32 cellular contexts compared by ENCODE assay signal in the genomic region with DNA sequence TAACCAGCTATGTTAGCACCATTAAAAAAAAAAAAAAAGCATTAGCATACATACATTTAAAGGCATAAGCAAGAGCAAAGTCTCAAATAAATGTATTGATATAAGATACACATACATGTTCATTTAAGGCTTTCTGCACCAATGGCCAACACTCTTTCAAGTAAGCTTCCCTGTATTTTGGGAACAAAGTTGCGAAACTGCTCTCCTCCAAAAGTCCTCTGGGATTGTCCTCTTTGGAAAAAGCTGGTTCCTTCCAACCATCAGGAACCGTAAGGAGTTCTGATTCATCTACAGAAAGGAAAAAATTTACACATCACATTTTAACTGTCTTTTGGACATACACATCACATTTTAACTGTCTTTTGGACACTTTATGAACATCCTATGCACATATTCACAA. TPM values are rescaled to one million over a fixed set of nuclear protein-coding genes. Genes with fewer than 3 reads are reported as not detected.
DNase-seq lines count a peak whose midpoint lies in the region; ATAC-seq, FAIRE-seq and TF ChIP-seq lines count a peak whose summit lies in the region.
"Had no signal": no experiment of that assay in that cellular context is flagged by ENCODE, and none has a peak within 500 bp of the region (broad histone marks: within the 10 kb centered on the region; RNA-seq: fewer than 3 reads in every experiment).

No MANE protein-coding gene starts in this region.

- no peak for DNase-seq in activated naive CD8-positive, alpha-beta T cell treated with anti-CD3 and anti-CD28 coated beads for 36 hours
- DNase-seq in Karpas-422 (no peak), GM12878 (ENCODE audit: low read depth, low spot score) (no peak), SHP77 (lab: John Stamatoyannopoulos, UW) (no peak), activated gamma-delta T cell treated with Interleukin-2 at 50 U/mL for 16 hours (no peak)
- no peak for DNase-seq in stimulated activated naive B cell treated with anti-CD40 and anti-IgM and Interleukin-4, amounts not matched to agents 10 μg/mL and 1 μg/mL and 100 μg/mL, for 72 hours
- DNase-seq: activated CD4-positive, alpha-beta T cell treated with anti-CD3 and anti-CD28 coated beads for 4 hours; activated CD8-positive, alpha-beta memory T cell treated with anti-CD3 and anti-CD28 coated beads, Interleukin-2, amount 50 U/mL, for 4 hours; activated gamma-delta T cell; C1 segment of cervical spinal cord; effector memory CD4-positive, alpha-beta T cell; erythroblast; hypothalamus; left lung; naive thymus-derived CD4-positive, alpha-beta T cell; NCI-H1436 treated with DMSO at 0.1 percent for 48 hours; NCI-H524 treated with DMSO at 0.1 percent for 48 hours; RPMI8226; SK-N-SH; spleen; stimulated activated CD4-positive, alpha-beta T cell treated with anti-CD3 and anti-CD28 coated beads, Interleukin-2, amount 100 ng/mL, for 48 hours; T-helper 2 cell had no signal

- WGBS in GM12878 (ENCODE audit: insufficient coverage, insufficient replicate concordance, low lambda C conversion rate, missing lambda C conversion rate) = 97% methylated on average over 2 of the region's 2 CpGs

- in situ Hi-C loops in GM12878 (cut with MboI) = no loop called here

- H3K36me3 ChIP-seq in Karpas-422 (ENCODE audit: insufficient read depth, low read length) (peaks cover 48% of the 10 kb centered on the region), GM12878 (ENCODE audit: control insufficient read depth in 2 of 2, insufficient read depth in 2 of 2, low read length in 1 of 2) (peaks cover 0 to 22% of the 10 kb centered on the region in 2 experiments; a peak in 2 of 4 replicates)
- H3K36me3 ChIP-seq: breast epithelium had no signal

- no peak for TF ChIP-seq RAD21 in GM12878 (IDR thresholded peaks at IDR 0.05; ENCODE audit: insufficient read depth, low read depth, low read length)

- peak overlapping the region; percentile 77 for H3K27ac Mint-ChIP-seq in activated naive CD8-positive, alpha-beta T cell
- no peak overlapping the region for H3K27ac Mint-ChIP-seq in activated naive CD8-positive, alpha-beta T cell treated with anti-CD3 and anti-CD28 coated beads for 36 hours
- H3K27ac Mint-ChIP-seq in stimulated activated naive B cell treated with anti-CD40 and anti-IgM and Interleukin-4, amounts not matched to agents 10 μg/mL and 1 μg/mL and 100 μg/mL, for 72 hours = peak overlapping the region; percentile 47
- H3K27ac Mint-ChIP-seq: mesothelial cell of epicardium; stimulated activated effector memory CD8-positive, alpha-beta T cell treated with anti-CD3 and anti-CD28 coated beads, Interleukin-12 subunit alpha, Interleukin-12 subunit beta, amount 100 ng/mL, for 72 hours had no signal

- H3K4me1 Mint-ChIP-seq in activated naive CD8-positive, alpha-beta T cell (ENCODE audit: low read depth) = peaks cover 44% of the 10 kb centered on the region
- H3K4me1 Mint-ChIP-seq in activated naive CD8-positive, alpha-beta T cell treated with anti-CD3 and anti-CD28 coated beads for 36 hours = peaks cover 31% of the 10 kb centered on the region
- peaks cover 15 to 18% of the 10 kb centered on the region in 2 donors for H3K4me1 Mint-ChIP-seq in stimulated activated naive B cell treated with anti-CD40 and anti-IgM and Interleukin-4, amounts not matched to agents 10 μg/mL and 1 μg/mL and 100 μg/mL, for 72 hours

- no peak for FAIRE-seq in GM12878 (lab: Jason Lieb, UNC)
- FAIRE-seq: colon, D721Med had no signal

- no peak for TF ChIP-seq EP300 in GM12878 (IDR thresholded peaks at IDR 0.05; ENCODE audit: borderline replicate concordance in 1 of 2, control insufficient read depth in 1 of 2, low read depth in 2 of 2, low read length in 2 of 2)

- TF ChIP-seq CTCF in GM12878 (IDR thresholded peaks at IDR 0.05 in 2 of 3, conservative IDR thresholded peaks at IDR 0.05 in 1 of 3; ENCODE audit: control insufficient read depth in 2 of 3, extremely low read depth in 1 of 3, insufficient read depth in 1 of 3, low read depth in 3 of 3, low read length in 3 of 3) = no peak

- peak overlapping the region; percentile 92 for H3K4me2 ChIP-seq in Karpas-422 (ENCODE audit: low read depth, low read length, poor library complexity, severe bottlenecking)
- peak overlapping the region; percentile 47 for H3K4me2 ChIP-seq in GM12878 (ENCODE audit: control insufficient read depth, insufficient read depth)
- H3K4me2 ChIP-seq: SK-N-SH had no signal

- H3K27me3 ChIP-seq in Karpas-422 (ENCODE audit: low read length) (no peaks in the 10 kb centered on the region), GM12878 (replicated peaks in 1 of 2; ENCODE audit: control insufficient read depth in 2 of 2, insufficient read depth in 2 of 2, low read length in 1 of 2) (no peaks in the 10 kb centered on the region)
- H3K27me3 ChIP-seq: breast epithelium, gastroesophageal sphincter, left lung, spleen, vagina had no signal

- no peak overlapping the region for H3K9ac ChIP-seq in Karpas-422 (ENCODE audit: low read length)
- H3K9ac ChIP-seq in GM12878 (ENCODE audit: control insufficient read depth, insufficient read depth, low read length) = no peak overlapping the region
- H3K9ac ChIP-seq: SK-N-SH had no signal

- peaks cover 12% of the 10 kb centered on the region for H3K36me3 Mint-ChIP-seq in activated naive CD8-positive, alpha-beta T cell
- H3K36me3 Mint-ChIP-seq in activated naive CD8-positive, alpha-beta T cell treated with anti-CD3 and anti-CD28 coated beads for 36 hours = peaks cover 22% of the 10 kb centered on the region
- H3K36me3 Mint-ChIP-seq in stimulated activated naive B cell treated with anti-CD40 and anti-IgM and Interleukin-4, amounts not matched to agents 10 μg/mL and 1 μg/mL and 100 μg/mL, for 72 hours = peaks cover 11 to 25% of the 10 kb centered on the region in 2 donors

- POLR2A ChIA-PET in GM12878 (lab: Charles Lee) = interaction anchor here (0.6 to 1.8 kb wide), 7 partner anchors 22 to 341 kb away, joined by 3 to 11 read pairs (median 4); no protein-coding TSS in a partner anchor

- H3K4me1 ChIP-seq in Karpas-422 (ENCODE audit: low read length) (peaks cover 52% of the 10 kb centered on the region), GM12878 (ENCODE audit: control insufficient read depth, insufficient read depth, low read length) (no peaks in the 10 kb centered on the region; the same call in 1 of the 2 replicates)

- H3K79me2 ChIP-seq in Karpas-422 (ENCODE audit: low read length) (peaks cover 81% of the 10 kb centered on the region), GM12878 (ENCODE audit: control insufficient read depth, insufficient read depth, low read length) (peaks cover 43% of the 10 kb centered on the region)

- TF ChIP-seq POLR2A in GM12878 (IDR thresholded peaks at IDR 0.05; ENCODE audit: low read depth, low read length) = no peak

- H4K20me1 ChIP-seq in Karpas-422 (ENCODE audit: insufficient read depth, low read depth, low read length) (0 out of 2 replicates have a peak, but pooled peaks cover 5% of the 10 kb centered on the region), GM12878 (ENCODE audit: control insufficient read depth, insufficient read depth) (no peaks in the 10 kb centered on the region)

- no peaks in the 10 kb centered on the region for H3K9me3 Mint-ChIP-seq in activated naive CD8-positive, alpha-beta T cell (ENCODE audit: low read depth)
- peaks cover 2% of the 10 kb centered on the region for H3K9me3 Mint-ChIP-seq in activated naive CD8-positive, alpha-beta T cell treated with anti-CD3 and anti-CD28 coated beads for 36 hours
- H3K9me3 Mint-ChIP-seq in stimulated activated naive B cell treated with anti-CD40 and anti-IgM and Interleukin-4, amounts not matched to agents 10 μg/mL and 1 μg/mL and 100 μg/mL, for 72 hours = no peaks in the 10 kb centered on the region
- H3K9me3 Mint-ChIP-seq: mesothelial cell of epicardium; stimulated activated effector memory CD8-positive, alpha-beta T cell treated with anti-CD3 and anti-CD28 coated beads, Interleukin-12 subunit alpha, Interleukin-12 subunit beta, amount 100 ng/mL, for 72 hours had no signal

- H3K9me3 ChIP-seq in Karpas-422 (ENCODE audit: low read length) (no peaks in the 10 kb centered on the region), GM12878 (replicated peaks; ENCODE audit: control insufficient read depth, insufficient read depth, low read length) (no peaks in the 10 kb centered on the region; the same call in 2 of the 3 replicates)
- H3K9me3 ChIP-seq: breast epithelium, gastroesophageal sphincter, left lung, SK-N-SH, spleen, thoracic aorta, vagina had no signal

- H3K27me3 Mint-ChIP-seq in activated naive CD8-positive, alpha-beta T cell = no peaks in the 10 kb centered on the region
- H3K27me3 Mint-ChIP-seq in activated naive CD8-positive, alpha-beta T cell treated with anti-CD3 and anti-CD28 coated beads for 36 hours = no peaks in the 10 kb centered on the region
- no peaks in the 10 kb centered on the region for H3K27me3 Mint-ChIP-seq in stimulated activated naive B cell treated with anti-CD40 and anti-IgM and Interleukin-4, amounts not matched to agents 10 μg/mL and 1 μg/mL and 100 μg/mL, for 72 hours
- H3K27me3 Mint-ChIP-seq: naive thymus-derived CD4-positive, alpha-beta T cell had no signal

- RAD21 ChIA-PET in GM12878 (lab: Charles Lee; ENCODE audit: unreplicated experiment) = interaction anchor here (0.6 to 2.4 kb wide), 12 partner anchors 18 to 839 kb away, joined by 3 to 35 read pairs (median 8); partner anchors contain the start of genes CAPS2, GLIPR1, GLIPR1L1 and GLIPR1L2

- CTCF ChIA-PET in GM12878 (lab: Yijun Ruan, JAX) = interaction anchor here (0.6 to 6.6 kb wide), 12 partner anchors 20 to 947 kb away, joined by 3 to 137 read pairs (median 8); partner anchors contain the start of genes GLIPR1, GLIPR1L1, GLIPR1L2 and PHLDA1

- H3K4me3 ChIP-seq in Karpas-422 (ENCODE audit: low read length) (no peak overlapping the region), GM12878 (peak overlapping the region; percentile 43; the same call in 1 of the 2 replicates)
- H3K4me3 ChIP-seq: breast epithelium, gastroesophageal sphincter, left lung, spleen, thoracic aorta, vagina had no signal

- no peak for ATAC-seq in GM12878
- ATAC-seq in stimulated activated naive B cell treated with anti-CD40 and anti-IgM and Interleukin-4, amounts not matched to agents 10 μg/mL and 1 μg/mL and 100 μg/mL, for 72 hours (replicated peaks) = no peak
- ATAC-seq in GM21786 (IDR thresholded peaks at IDR 0.05; ENCODE audit: unreplicated experiment) = no peak
- ATAC-seq: gastroesophageal sphincter; left lung; naive thymus-derived CD4-positive, alpha-beta T cell; stimulated activated effector memory CD8-positive, alpha-beta T cell treated with anti-CD3 and anti-CD28 coated beads, Interleukin-12 subunit alpha, Interleukin-12 subunit beta, amount 100 ng/mL, for 72 hours had no signal

- peak overlapping the region; percentile 39 for H3K4me3 Mint-ChIP-seq in activated naive CD8-positive, alpha-beta T cell
- H3K4me3 Mint-ChIP-seq in activated naive CD8-positive, alpha-beta T cell treated with anti-CD3 and anti-CD28 coated beads for 36 hours = no peak overlapping the region
- no peak overlapping the region for H3K4me3 Mint-ChIP-seq in stimulated activated naive B cell treated with anti-CD40 and anti-IgM and Interleukin-4, amounts not matched to agents 10 μg/mL and 1 μg/mL and 100 μg/mL, for 72 hours
- H3K4me3 Mint-ChIP-seq: mesothelial cell of epicardium; stimulated activated effector memory CD8-positive, alpha-beta T cell treated with anti-CD3 and anti-CD28 coated beads, Interleukin-12 subunit alpha, Interleukin-12 subunit beta, amount 100 ng/mL, for 72 hours had no signal

- intact Hi-C loops in GM12878 (cut with micrococcal nuclease; ENCODE audit: unreplicated experiment) = loop anchor here (5.0 kb wide), 1 partner anchor 71 kb away; no protein-coding TSS in a partner anchor

- no TSS peak for BruUV-seq in GM12878 (replicated peaks; lab: Mats Ljungman, UMichigan)

- H3K27ac ChIP-seq in Karpas-422 (ENCODE audit: low read length) (no peak overlapping the region), GM12878 (ENCODE audit: control insufficient read depth, insufficient read depth) (no peak overlapping the region)
- H3K27ac ChIP-seq: breast epithelium, gastroesophageal sphincter, spleen, thoracic aorta, vagina had no signal

- H2AFZ ChIP-seq in Karpas-422 (ENCODE audit: low read length) (no peak overlapping the region), GM12878 (ENCODE audit: control insufficient read depth, low read depth, low read length) (no peak overlapping the region)

- no peaks in the 10 kb centered on the region for H3K9me2 ChIP-seq in Karpas-422 (replicated peaks; ENCODE audit: insufficient read depth, low read length)
- H3K9me2 ChIP-seq: SK-N-SH had no signal

- SMC1A ChIA-PET in GM12878 (lab: Charles Lee; ENCODE audit: uncharacterized antibody, unreplicated experiment) = interaction anchor here (0.7 to 3.8 kb wide), 15 partner anchors 11 to 947 kb away, joined by 3 to 58 read pairs (median 4); partner anchors contain the start of genes GLIPR1, GLIPR1L1, GLIPR1L2 and PHLDA1

RNA-seq across cellular contexts. Expression of gene KRR1, which starts 3.2 kb away (rescaled TPM):
- total RNA-seq in activated naive CD8-positive, alpha-beta T cell treated with anti-CD3 and anti-CD28 coated beads for 36 hours = 100 to 1,000 TPM; 146 to 155 TPM
- total RNA-seq in Karpas-422 (2014; rRNA removed; shearing (Covaris generic); ENCODE audit: low replicate concordance) = 35.8 and 63.8 TPM in 2 replicates
- total RNA-seq in GM12878 (2013; cell fraction: nucleolus; rRNA removed) = 107 and 113 TPM in 2 replicates
- 29.6 and 40.7 TPM in 2 replicates for total RNA-seq in GM12878 (2014; rRNA removed)
- total RNA-seq in GM12878 (2014; rRNA removed; fragmentation: Illumina TruSeq; extraction: Trizol) = 98.4 and 103 TPM in 2 replicates
- total RNA-seq in GM12878 (2021) = 69.8 and 73.1 TPM in 2 replicates
- polyA plus RNA-seq in GM12878 (2011; ENCODE audit: low read depth) = 25.6 TPM
- polyA plus RNA-seq in GM12878 (2011; rRNA removed) = 61.6 and 119 TPM in 2 replicates
- 10.9 and 13.6 TPM in 2 replicates for polyA plus RNA-seq in GM12878 (2011; cell fraction: cytosol; rRNA removed)
- 50.4 and 53.7 TPM in 2 replicates for polyA plus RNA-seq in GM12878 (2011; cell fraction: nucleus; rRNA removed)
- polyA plus RNA-seq in GM12878 (2012) = 35.8 and 43.2 TPM in 2 replicates
- 76.1 and 89.3 TPM in 2 replicates for polyA plus RNA-seq in GM12878 (2014; fragmentation: Illumina TruSeq; extraction: Trizol)
- 10 to 100 TPM; 74.4 to 81.0 TPM for polyA plus RNA-seq in GM12878 (2014; fragmentation: Nextera tagmentation; extraction: Ambion mirVana)
- polyA plus RNA-seq in GM12878 (2014; rRNA removed) = 44.0 and 62.1 TPM in 2 replicates
- 10 to 100 TPM; 80.9 to 85.7 TPM for polyA plus RNA-seq in GM12878 (2016; fragmentation: Nextera tagmentation; extraction: Ambion mirVana)
- polyA minus RNA-seq in GM12878 (2011; rRNA and poly(A)+ RNA removed) = 25.9 and 46.3 TPM in 2 replicates
- polyA minus RNA-seq in GM12878 (2011; cell fraction: cytosol; rRNA and poly(A)+ RNA removed) = 10.6 and 14.0 TPM in 2 replicates
- polyA minus RNA-seq in GM12878 (2011; cell fraction: nucleus; rRNA and poly(A)+ RNA removed) = 46.4 and 62.6 TPM in 2 replicates

RNA-seq across cellular contexts. Expression of gene GLIPR1, which starts 27.6 kb away (rescaled TPM):
- total RNA-seq in activated naive CD8-positive, alpha-beta T cell treated with anti-CD3 and anti-CD28 coated beads for 36 hours = 10 to 100 TPM; 19.7 to 25.7 TPM
- total RNA-seq in Karpas-422 (2014; rRNA removed; shearing (Covaris generic); ENCODE audit: low replicate concordance) = 55.0 and 149 TPM in 2 replicates
- total RNA-seq in GM12878 (2013; cell fraction: nucleolus; rRNA removed) = 49.4 and 55.8 TPM in 2 replicates
- total RNA-seq in GM12878 (2014; rRNA removed) (18.2 and 25.6 TPM in 2 replicates), GM12878 (2014; rRNA removed; fragmentation: Illumina TruSeq; extraction: Trizol) (20.5 and 22.4 TPM in 2 replicates), GM12878 (2021) (27.9 and 32.9 TPM in 2 replicates)
- polyA plus RNA-seq in GM12878 (2011; ENCODE audit: low read depth) = 9.4 TPM
- polyA plus RNA-seq in GM12878 (2011; rRNA removed) (29.9 and 31.5 TPM in 2 replicates), GM12878 (2014; fragmentation: Illumina TruSeq; extraction: Trizol) (27.8 and 32.2 TPM in 2 replicates), GM12878 (2014; fragmentation: Nextera tagmentation; extraction: Ambion mirVana) (10 to 100 TPM; 39.8 to 62.6 TPM), GM12878 (2014; rRNA removed) (25.7 and 27.5 TPM in 2 replicates), GM12878 (2016; fragmentation: Nextera tagmentation; extraction: Ambion mirVana) (10 to 100 TPM; 37.6 to 39.5 TPM)
- 16.3 and 19.2 TPM in 2 replicates for polyA plus RNA-seq in GM12878 (2011; cell fraction: cytosol; rRNA removed)
- 14.7 and 16.3 TPM in 2 replicates for polyA plus RNA-seq in GM12878 (2011; cell fraction: nucleus; rRNA removed)
- polyA plus RNA-seq in GM12878 (2012) = 11.3 and 13.4 TPM in 2 replicates
- 23.3 and 24.7 TPM in 2 replicates for polyA minus RNA-seq in GM12878 (2011; rRNA and poly(A)+ RNA removed)
- 8.7 and 9.1 TPM in 2 replicates for polyA minus RNA-seq in GM12878 (2011; cell fraction: cytosol; rRNA and poly(A)+ RNA removed)
- 13.2 and 20.0 TPM in 2 replicates for polyA minus RNA-seq in GM12878 (2011; cell fraction: nucleus; rRNA and poly(A)+ RNA removed)
